Comparison of ENCODE assay signal across 8 cellular contexts in genomic region chr12:62581288-62582064, GRCh38.
DNase-seq lines count a peak whose midpoint lies in the region; ATAC-seq, FAIRE-seq and TF ChIP-seq lines count a peak whose summit lies in the region.

No MANE protein-coding gene starts in this region.

- no peaks in the 10 kb centered on the region for H3K9me3 Mint-ChIP-seq in activated naive CD8-positive, alpha-beta T cell treated with anti-CD3 and anti-CD28 coated beads for 36 hours

- H3K4me3 ChIP-seq in bronchial epithelial cell (ENCODE audit: low read depth, low read length), result no peak overlapping the region

- no peak overlapping the region for H3K27ac Mint-ChIP-seq in activated naive CD8-positive, alpha-beta T cell treated with anti-CD3 and anti-CD28 coated beads for 36 hours

- H3K4me3 Mint-ChIP-seq in activated naive CD8-positive, alpha-beta T cell treated with anti-CD3 and anti-CD28 coated beads for 36 hours, result no peak overlapping the region

- no peaks in the 10 kb centered on the region for H3K27me3 ChIP-seq in bronchial epithelial cell (ENCODE audit: control insufficient read depth, insufficient read depth, low read length)

- DNase-seq in DMS 273 (lab: John Stamatoyannopoulos, UW; ENCODE audit: unreplicated experiment) (peak; percentile 58), DMS 273 treated with DMSO at 0.1 percent for 48 hours (lab: John Stamatoyannopoulos, UW) (no peak), NCI-H774 (lab: John Stamatoyannopoulos, UW) (peak; percentile 46), bronchial epithelial cell (ENCODE audit: low read depth) (peak; percentile 64), kidney glomerular epithelial cell (lab: John Stamatoyannopoulos, UW) (peak; percentile 60), urothelium cell line (ENCODE audit: low spot score) (peak; percentile 34)
- no peak for DNase-seq in activated naive CD8-positive, alpha-beta T cell treated with anti-CD3 and anti-CD28 coated beads for 36 hours

- ATAC-seq in HG03066 (IDR thresholded peaks at IDR 0.05; ENCODE audit: low read depth, unreplicated experiment), result peak; percentile 70

- H3K36me3 Mint-ChIP-seq in activated naive CD8-positive, alpha-beta T cell treated with anti-CD3 and anti-CD28 coated beads for 36 hours, result peaks cover 6% of the 10 kb centered on the region

- H3K27me3 Mint-ChIP-seq in activated naive CD8-positive, alpha-beta T cell treated with anti-CD3 and anti-CD28 coated beads for 36 hours, result no peaks in the 10 kb centered on the region

- H3K36me3 ChIP-seq in bronchial epithelial cell (ENCODE audit: control insufficient read depth, insufficient read depth, low read length), result peaks cover 2% of the 10 kb centered on the region

- peak; percentile 57 for TF ChIP-seq CTCF in bronchial epithelial cell (IDR thresholded peaks at IDR 0.05; ENCODE audit: insufficient read depth, low read length, severe bottlenecking)

- FAIRE-seq in bronchial epithelial cell (lab: Jason Lieb, UNC) (no peak), urothelium cell line (lab: Jason Lieb, UNC) (no peak)

- H3K4me1 Mint-ChIP-seq in activated naive CD8-positive, alpha-beta T cell treated with anti-CD3 and anti-CD28 coated beads for 36 hours, result no peaks in the 10 kb centered on the region

Comparison
In these comparisons a context has a peak if more than half of its experiments do, and no peak if none do; other contexts are left out.
1. DNase-seq: peak in DMS 273 (single experiment), NCI-H774 (single experiment), bronchial epithelial cell (single experiment), kidney glomerular epithelial cell (single experiment) and urothelium cell line (single experiment); none in DMS 273 treated with DMSO at 0.1 percent for 48 hours (single experiment) and activated naive CD8-positive, alpha-beta T cell treated with anti-CD3 and anti-CD28 coated beads for 36 hours (single experiment).